17 cellular contexts compared by ENCODE assay signal in genomic region chr11:31643831-31644230, GRCh38.
DNase-seq lines count a peak whose midpoint lies in the region; ATAC-seq and TF ChIP-seq lines count a peak whose summit lies in the region.
"Had no signal": no experiment of that assay in that cellular context is flagged by ENCODE, and none has a peak within 500 bp of the region (broad histone marks: within the 10 kb centered on the region; RNA-seq: fewer than 3 reads in every experiment).

No MANE protein-coding gene starts in this region.

- H3K36me3 Mint-ChIP-seq in mesothelial cell of epicardium, result no peaks in the 10 kb centered on the region

- no peak overlapping the region for H3K4me3 ChIP-seq in WERI-Rb-1 (ENCODE audit: low read depth, low read length)
- no peak overlapping the region for H3K4me3 ChIP-seq in prostate gland
- H3K4me3 ChIP-seq in esophagus muscularis mucosa, result no peak overlapping the region
- H3K4me3 ChIP-seq: dorsolateral prefrontal cortex, hepatocyte had no signal

- H3K9me3 ChIP-seq in WERI-Rb-1 (ENCODE audit: severe bottlenecking) (no peaks in the 10 kb centered on the region), prostate gland (no peaks in the 10 kb centered on the region), esophagus muscularis mucosa (no peaks in the 10 kb centered on the region)

- no peak for TF ChIP-seq EP300 in esophagus muscularis mucosa (IDR thresholded peaks at IDR 0.05)

- H3K4me3 Mint-ChIP-seq in mesothelial cell of epicardium, result no peak overlapping the region
- H3K4me3 Mint-ChIP-seq: activated naive CD4-positive, alpha-beta T cell treated with anti-CD3 and anti-CD28 coated beads, Interleukin-2, amount 50 U/mL, for 24 hours; stimulated activated naive B cell treated with anti-CD40 and anti-IgM and Interleukin-4, amounts not matched to agents 10 μg/mL and 1 μg/mL and 100 μg/mL, for 72 hours had no signal

- H3K4me1 ChIP-seq in foreskin keratinocyte (peaks cover 23% of the 10 kb centered on the region), prostate gland (replicated peaks) (no peaks in the 10 kb centered on the region), esophagus muscularis mucosa (peaks cover 8 to 33% (median 27%) of the 10 kb centered on the region in 4 donors)

- intact Hi-C loops in prostate gland (cut with DNase I), result no loop called here
- intact Hi-C loops in esophagus muscularis mucosa (cut with DNase I), result no loop called here

- no peaks in the 10 kb centered on the region for H3K27me3 Mint-ChIP-seq in mesothelial cell of epicardium (ENCODE audit: low read depth)
- H3K27me3 Mint-ChIP-seq: activated naive CD4-positive, alpha-beta T cell treated with anti-CD3 and anti-CD28 coated beads, Interleukin-2, amount 50 U/mL, for 24 hours; stimulated activated naive B cell treated with anti-CD40 and anti-IgM and Interleukin-4, amounts not matched to agents 10 μg/mL and 1 μg/mL and 100 μg/mL, for 72 hours had no signal

- H3K27me3 ChIP-seq in WERI-Rb-1 (ENCODE audit: insufficient read depth, low read depth, severe bottlenecking) (no peaks in the 10 kb centered on the region), foreskin keratinocyte (no peaks in the 10 kb centered on the region), prostate gland (replicated peaks; ENCODE audit: insufficient read depth) (no peaks in the 10 kb centered on the region), esophagus muscularis mucosa (no peaks in the 10 kb centered on the region)
- H3K27me3 ChIP-seq: dorsolateral prefrontal cortex, hepatocyte had no signal

- ATAC-seq in foreskin keratinocyte, result peak; percentile 10
- ATAC-seq: stimulated activated naive B cell treated with anti-CD40 and anti-IgM and Interleukin-4, amounts not matched to agents 10 μg/mL and 1 μg/mL and 100 μg/mL, for 72 hours had no signal

- H3K36me3 ChIP-seq in WERI-Rb-1, result no peaks in the 10 kb centered on the region
- no peaks in the 10 kb centered on the region for H3K36me3 ChIP-seq in prostate gland
- peaks cover 0 to 5% (median 0%) of the 10 kb centered on the region in 4 donors for H3K36me3 ChIP-seq in esophagus muscularis mucosa

- TF ChIP-seq POLR2A in prostate gland (IDR thresholded peaks at IDR 0.05) (no peak), esophagus muscularis mucosa (IDR thresholded peaks at IDR 0.05; ENCODE audit: low read depth) (no peak)

- no peaks in the 10 kb centered on the region for H3K9me3 Mint-ChIP-seq in mesothelial cell of epicardium
- H3K9me3 Mint-ChIP-seq: activated naive CD4-positive, alpha-beta T cell treated with anti-CD3 and anti-CD28 coated beads, Interleukin-2, amount 50 U/mL, for 24 hours; stimulated activated naive B cell treated with anti-CD40 and anti-IgM and Interleukin-4, amounts not matched to agents 10 μg/mL and 1 μg/mL and 100 μg/mL, for 72 hours had no signal

- H3K27ac Mint-ChIP-seq in mesothelial cell of epicardium, result no peak overlapping the region
- H3K27ac Mint-ChIP-seq: activated naive CD4-positive, alpha-beta T cell treated with anti-CD3 and anti-CD28 coated beads, Interleukin-2, amount 50 U/mL, for 24 hours; stimulated activated naive B cell treated with anti-CD40 and anti-IgM and Interleukin-4, amounts not matched to agents 10 μg/mL and 1 μg/mL and 100 μg/mL, for 72 hours had no signal

- WGBS in prostate gland, result 23% methylated on average over 1 of the region's 1 CpG
- WGBS in esophagus muscularis mucosa, result 29% methylated on average over 1 of the region's 1 CpG

- TF ChIP-seq CTCF in WERI-Rb-1 (IDR thresholded peaks at IDR 0.05; ENCODE audit: low read depth, low read length), result no peak
- no peak for TF ChIP-seq CTCF in foreskin keratinocyte (conservative IDR thresholded peaks at IDR 0.05)
- TF ChIP-seq CTCF in mesothelial cell of epicardium (IDR thresholded peaks at IDR 0.05; ENCODE audit: unreplicated experiment), result no peak
- no peak for TF ChIP-seq CTCF in prostate gland (IDR thresholded peaks at IDR 0.05)
- no peak for TF ChIP-seq CTCF in esophagus muscularis mucosa (IDR thresholded peaks at IDR 0.05)

- DNase-seq in DMS 273 treated with DMSO at 0.1 percent for 48 hours (lab: John Stamatoyannopoulos, UW) (peak; percentile 37), NCI-H1105 (lab: John Stamatoyannopoulos, UW) (peak; percentile 3), WERI-Rb-1 (peak; percentile 5), foreskin keratinocyte (peak in 1 of 2 donors; percentile 43), mesothelial cell of epicardium (ENCODE audit: low spot score in 2 of 2, unreplicated experiment in 2 of 2) (no peak), prostate gland (ENCODE audit: low spot score) (no peak), anterior cingulate cortex (lab: John Stamatoyannopoulos, UW) (no peak), esophagus muscularis mucosa (ENCODE audit: extremely low spot score) (no peak)
- DNase-seq: activated CD4-positive, alpha-beta T cell treated with anti-CD3 and anti-CD28 coated beads, Interleukin-2, amount 50 U/mL, for 4 hours; mammary epithelial cell; NCI-H146; posterior cingulate gyrus; stimulated activated naive B cell treated with anti-CD40 and anti-IgM and Interleukin-4, amounts not matched to agents 10 μg/mL and 1 μg/mL and 100 μg/mL, for 72 hours; T-helper 2 cell had no signal

- no peak overlapping the region for H3K27ac ChIP-seq in WERI-Rb-1
- H3K27ac ChIP-seq in foreskin keratinocyte, result no peak overlapping the region
- H3K27ac ChIP-seq in prostate gland, result no peak overlapping the region
- H3K27ac ChIP-seq in esophagus muscularis mucosa (replicated peaks in 1 of 4), result no peak overlapping the region
- H3K27ac ChIP-seq: dorsolateral prefrontal cortex, hepatocyte had no signal

- peaks cover 2% of the 10 kb centered on the region for H3K4me1 Mint-ChIP-seq in mesothelial cell of epicardium
- H3K4me1 Mint-ChIP-seq: activated naive CD4-positive, alpha-beta T cell treated with anti-CD3 and anti-CD28 coated beads, Interleukin-2, amount 50 U/mL, for 24 hours; stimulated activated naive B cell treated with anti-CD40 and anti-IgM and Interleukin-4, amounts not matched to agents 10 μg/mL and 1 μg/mL and 100 μg/mL, for 72 hours had no signal

Comparison
In these comparisons a context has a peak if more than half of its experiments do, and no peak if none do; other contexts are left out.
1. DNase-seq: peak in DMS 273 treated with DMSO at 0.1 percent for 48 hours (single experiment), NCI-H1105 (single experiment) and WERI-Rb-1 (single experiment); none in mesothelial cell of epicardium (0 of 2), prostate gland (single experiment), anterior cingulate cortex (0 of 58) and esophagus muscularis mucosa (single experiment).